Comparison of ENCODE assay signal across 8 cellular contexts in the genomic region with DNA sequence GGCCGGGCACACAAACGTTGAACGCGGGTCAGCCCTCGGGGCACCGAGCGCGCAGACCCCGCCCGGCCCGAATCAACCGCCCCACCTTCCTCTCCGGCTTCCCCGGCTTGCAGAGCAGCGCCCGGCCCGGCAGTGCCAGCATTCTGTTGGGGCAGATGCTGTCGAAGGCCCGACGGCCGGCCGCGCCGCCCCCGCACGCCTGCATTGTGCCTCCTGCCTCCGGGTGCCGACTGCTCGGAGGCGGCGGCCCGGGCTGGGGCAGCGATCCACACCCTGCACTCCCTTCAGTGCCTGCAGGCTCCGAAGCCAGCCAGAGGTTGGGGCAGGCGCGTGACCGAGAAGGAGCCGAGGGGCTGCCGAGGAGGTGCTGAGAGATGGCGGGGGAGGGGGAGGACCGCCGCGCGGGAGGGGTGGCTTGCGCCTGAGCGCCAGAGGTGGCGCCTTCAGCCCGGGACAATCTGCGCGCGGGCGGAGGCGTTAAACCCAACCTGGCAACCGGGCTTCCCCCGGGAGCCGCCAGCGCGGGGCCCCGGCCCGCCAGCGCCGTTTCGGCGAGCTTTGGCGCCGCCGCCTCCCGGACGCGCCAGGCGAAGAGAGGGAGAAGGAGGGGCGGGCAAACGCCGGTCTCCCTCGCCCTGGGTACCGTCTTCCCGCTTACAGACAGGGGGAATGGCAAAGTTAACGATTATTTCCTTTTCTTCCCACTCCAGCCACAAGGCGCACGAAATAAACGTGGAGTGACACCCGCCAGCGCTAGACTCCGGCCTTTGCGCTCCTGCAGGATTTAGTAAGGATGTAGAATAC. TPM values are rescaled to one million over a fixed set of nuclear protein-coding genes. Genes with fewer than 3 reads are reported as not detected.
DNase-seq lines count a peak whose midpoint lies in the region; ATAC-seq and TF ChIP-seq lines count a peak whose summit lies in the region.

Gene MCIDAS, minus strand, starts transcription at position 382 of the 804 bp plus-strand sequence. Its CDS starts 177 bp downstream, at position 205.

- no peak within 1 kb of the TSS for H2BK15ac ChIP-seq in neuronal stem cell (ENCODE audit: low read length)

- no peak within 1 kb of the TSS for H3K14ac ChIP-seq in neuronal stem cell (ENCODE audit: low read length)

- H3K79me1 ChIP-seq in neuronal stem cell (ENCODE audit: low read depth, low read length), result no peaks in the 10 kb centered on the region

- no peak within 1 kb of the TSS for H2BK5ac ChIP-seq in neuronal stem cell (ENCODE audit: low read length)

- H3K79me2 ChIP-seq in fibroblast of lung (ENCODE audit: control insufficient read depth, insufficient read depth, low read length), result no peaks in the 10 kb centered on the region

- WGBS in neuronal stem cell (ENCODE audit: extremely low coverage in 2 of 2, insufficient read length in 2 of 2, insufficient replicate concordance in 1 of 2), 2 donors, result no CpG with 5 or more reads among the region's 85 CpGs

- H3K27ac Mint-ChIP-seq in activated CD8-positive, alpha-beta T cell treated with anti-CD3 and anti-CD28 coated beads for 36 hours, result no peak within 1 kb of the TSS

- intact Hi-C loops in activated CD8-positive, alpha-beta T cell treated with anti-CD3 and anti-CD28 coated beads for 36 hours (cut with micrococcal nuclease), result loop anchor here (5.0 kb wide), 1 partner anchor 80 kb away; the partner anchor contains the start of genes DHX29 and MTREX

- H3K18ac ChIP-seq in neuronal stem cell (ENCODE audit: low read length), result peak within 1 kb of the TSS; percentile 84

- peaks cover 34% of the 10 kb centered on the region for H3K4me1 Mint-ChIP-seq in activated CD8-positive, alpha-beta T cell treated with anti-CD3 and anti-CD28 coated beads for 36 hours (ENCODE audit: low read depth)

- H3K4me1 ChIP-seq in fibroblast of lung (ENCODE audit: control insufficient read depth, extremely low read depth, insufficient read depth, low read length), result no peaks in the 10 kb centered on the region
- H3K4me1 ChIP-seq in neuronal stem cell (ENCODE audit: control insufficient read depth in 2 of 2, insufficient read depth in 1 of 2, low read depth in 1 of 2, low read length in 2 of 2), result peaks cover 8 to 14% of the 10 kb centered on the region in 2 donors

- H3K27me3 Mint-ChIP-seq in activated CD8-positive, alpha-beta T cell treated with anti-CD3 and anti-CD28 coated beads for 36 hours, result peaks cover 88% of the 10 kb centered on the region

- H3K9me3 ChIP-seq in fibroblast of lung (ENCODE audit: control insufficient read depth, insufficient read depth, low read depth, low read length) (no peaks in the 10 kb centered on the region), neuronal stem cell (replicated peaks in 1 of 2; ENCODE audit: control insufficient read depth in 2 of 2, insufficient read depth in 1 of 2, low read depth in 1 of 2, low read length in 2 of 2) (peaks cover 2 to 6% of the 10 kb centered on the region in 2 donors)

- H3K36me3 ChIP-seq in fibroblast of lung (ENCODE audit: control insufficient read depth, insufficient read depth, low read length) (no peaks in the 10 kb centered on the region), neuronal stem cell (replicated peaks in 1 of 2; ENCODE audit: control insufficient read depth in 2 of 2, insufficient read depth in 2 of 2, low read length in 2 of 2) (no peaks in the 10 kb centered on the region)

- H3K9me3 Mint-ChIP-seq in activated CD8-positive, alpha-beta T cell treated with anti-CD3 and anti-CD28 coated beads for 36 hours, result no peaks in the 10 kb centered on the region

- no peak within 1 kb of the TSS for H3K4ac ChIP-seq in neuronal stem cell (ENCODE audit: low read length)

- H2AK5ac ChIP-seq in neuronal stem cell (ENCODE audit: low read depth, low read length), result no peak within 1 kb of the TSS

- peak; percentile 31 for ATAC-seq in HG02973 (IDR thresholded peaks at IDR 0.05; ENCODE audit: unreplicated experiment)
- ATAC-seq in activated CD8-positive, alpha-beta T cell treated with anti-CD3 and anti-CD28 coated beads for 36 hours, result peak; percentile 65

- H2BK12ac ChIP-seq in neuronal stem cell (ENCODE audit: low read length), result no peak within 1 kb of the TSS

- no peak within 1 kb of the TSS for H3K27ac ChIP-seq in fibroblast of lung (ENCODE audit: insufficient read depth, low read length)
- H3K27ac ChIP-seq in neuronal stem cell (replicated peaks; ENCODE audit: low read length), result no peak within 1 kb of the TSS

- no peak within 1 kb of the TSS for H3K9ac ChIP-seq in fibroblast of lung (ENCODE audit: insufficient read depth, low read length)
- H3K9ac ChIP-seq in neuronal stem cell (ENCODE audit: low read depth, low read length, poor library complexity), result no peak within 1 kb of the TSS

- no peak within 1 kb of the TSS for H2AFZ ChIP-seq in fibroblast of lung (ENCODE audit: low read length)
- peak within 1 kb of the TSS; percentile 95 for H2AFZ ChIP-seq in neuronal stem cell (ENCODE audit: low read length)

- H4K20me1 ChIP-seq in fibroblast of lung (ENCODE audit: control insufficient read depth, extremely low read depth, insufficient read depth, low read length), result no peaks in the 10 kb centered on the region

- DNase-seq in SIG-M5 treated with dmso at 0.1 percent for 504 hours (lab: John Stamatoyannopoulos, UW; ENCODE audit: unreplicated experiment), result peak; percentile 51
- DNase-seq in SIG-M5 (lab: John Stamatoyannopoulos, UW), result no peak
- DNase-seq in NCI-H460 (ENCODE audit: extremely low read depth, low read depth), result peak; percentile 74
- peak; percentile 84 for DNase-seq in activated CD8-positive, alpha-beta T cell treated with anti-CD3 and anti-CD28 coated beads for 36 hours
- peak in 1 of 2 donors; percentile 25 for DNase-seq in fibroblast of lung (ENCODE audit: low read depth in 2 of 2)
- peak; percentile 70 for DNase-seq in neuronal stem cell (ENCODE audit: low spot score)
- DNase-seq in AG08395 (ENCODE audit: low spot score), result no peak

- H4K8ac ChIP-seq in neuronal stem cell (ENCODE audit: low read depth, low read length), result no peak within 1 kb of the TSS

- H3K27me3 ChIP-seq in fibroblast of lung (ENCODE audit: control insufficient read depth, insufficient read depth, low read length), result peaks cover 94% of the 10 kb centered on the region
- peaks cover 60 to 98% (median 97%) of the 10 kb centered on the region in 3 experiments for H3K27me3 ChIP-seq in neuronal stem cell (ENCODE audit: control insufficient read depth in 3 of 3, insufficient read depth in 3 of 3, low read depth in 1 of 3, low read length in 3 of 3)

- CTCF ChIA-PET in activated CD8-positive, alpha-beta T cell treated with anti-CD3 and anti-CD28 coated beads for 36 hours (lab: Charles Lee), result interaction anchor here (1.0 to 9.6 kb wide), 11 partner anchors 8 to 81 kb away, joined by 3 to 51 read pairs (median 5); partner anchors contain the start of genes DHX29, GPX8 and MTREX

- H3K4me3 ChIP-seq in fibroblast of lung (replicated peaks in 1 of 4; ENCODE audit: control extremely low read depth in 1 of 4, insufficient read depth in 1 of 4, low read depth in 3 of 4, low read length in 4 of 4) (peak within 1 kb of the TSS in 3 of 4 experiments; percentile 12 to 44 (median 17)), neuronal stem cell (ENCODE audit: low read length in 2 of 2) (peak within 1 kb of the TSS; percentile 45 to 79)

- no peak for TF ChIP-seq CTCF in activated CD8-positive, alpha-beta T cell treated with anti-CD3 and anti-CD28 coated beads for 36 hours (IDR thresholded peaks at IDR 0.05)
- no peak for TF ChIP-seq CTCF in fibroblast of lung (conservative IDR thresholded peaks at IDR 0.05 in 1 of 2, IDR thresholded peaks at IDR 0.05 in 1 of 2; ENCODE audit: low read depth in 1 of 2, low read length in 2 of 2)

- no peak within 1 kb of the TSS for H2BK120ac ChIP-seq in neuronal stem cell (ENCODE audit: low read depth, low read length)

- peaks cover 2% of the 10 kb centered on the region for H3K36me3 Mint-ChIP-seq in activated CD8-positive, alpha-beta T cell treated with anti-CD3 and anti-CD28 coated beads for 36 hours (ENCODE audit: low read depth)

- H3K4me3 Mint-ChIP-seq in activated CD8-positive, alpha-beta T cell treated with anti-CD3 and anti-CD28 coated beads for 36 hours, result peak within 1 kb of the TSS; percentile 62

- POLR2A ChIA-PET in activated CD8-positive, alpha-beta T cell treated with anti-CD3 and anti-CD28 coated beads for 36 hours (lab: Charles Lee), result interaction anchor here (1.0 to 1.5 kb wide), 3 partner anchors 10 to 80 kb away, joined by 3 to 6 read pairs (median 3); partner anchors contain the start of genes DHX29 and MTREX

- H3K4me2 ChIP-seq in fibroblast of lung (ENCODE audit: extremely low read depth, insufficient read depth, low read length) (peak within 1 kb of the TSS; percentile 62), neuronal stem cell (ENCODE audit: insufficient read depth, low read length, poor library complexity, severe bottlenecking) (peak within 1 kb of the TSS; percentile 63)

- peak within 1 kb of the TSS; percentile 40 for H3K23ac ChIP-seq in neuronal stem cell (ENCODE audit: low read depth, low read length, poor library complexity)

- H4K91ac ChIP-seq in neuronal stem cell (ENCODE audit: low read depth, low read length, poor library complexity), result no peak within 1 kb of the TSS

RNA-seq across cellular contexts. Expression of gene MCIDAS, which starts in this region (rescaled TPM):
- total RNA-seq in NCI-H460 (2014; rRNA removed; shearing (Covaris generic)), result 3.1 and 3.6 TPM in 2 replicates
- polyA plus RNA-seq in NCI-H460 (2014; cell fraction: nucleus; rRNA removed), result 6.0 and 11.6 TPM in 2 replicates
- total RNA-seq in activated CD8-positive, alpha-beta T cell treated with anti-CD3 and anti-CD28 coated beads for 36 hours, result under 1 TPM in 1 of 2 experiments, not detected in 1; 0.18 TPM
- total RNA-seq in fibroblast of lung, result not detected in 2 replicates
- not detected in 2 replicates for polyA plus RNA-seq in fibroblast of lung
- not detected in 2 replicates for polyA plus RNA-seq in fibroblast of lung (2012)
- polyA minus RNA-seq in fibroblast of lung (ENCODE audit: low replicate concordance), result not detected in 2 replicates
- 0.03 TPM for polyA plus RNA-seq in neuronal stem cell (2013, experiment 1 of 2)
- 0.04 TPM for polyA plus RNA-seq in neuronal stem cell (2013, experiment 2 of 2)

Comparison
In these comparisons a context has a peak if more than half of its experiments do, and no peak if none do; other contexts are left out.
1. DNase-seq: peak in SIG-M5 treated with dmso at 0.1 percent for 504 hours (single experiment), NCI-H460 (single experiment) and neuronal stem cell (single experiment); none in SIG-M5 (single experiment) and AG08395 (single experiment).
2. Peak in DNase-seq and ATAC-seq in activated CD8-positive, alpha-beta T cell treated with anti-CD3 and anti-CD28 coated beads for 36 hours; RNA of the gene not detected or under 1 TPM.